In the genomic region with DNA sequence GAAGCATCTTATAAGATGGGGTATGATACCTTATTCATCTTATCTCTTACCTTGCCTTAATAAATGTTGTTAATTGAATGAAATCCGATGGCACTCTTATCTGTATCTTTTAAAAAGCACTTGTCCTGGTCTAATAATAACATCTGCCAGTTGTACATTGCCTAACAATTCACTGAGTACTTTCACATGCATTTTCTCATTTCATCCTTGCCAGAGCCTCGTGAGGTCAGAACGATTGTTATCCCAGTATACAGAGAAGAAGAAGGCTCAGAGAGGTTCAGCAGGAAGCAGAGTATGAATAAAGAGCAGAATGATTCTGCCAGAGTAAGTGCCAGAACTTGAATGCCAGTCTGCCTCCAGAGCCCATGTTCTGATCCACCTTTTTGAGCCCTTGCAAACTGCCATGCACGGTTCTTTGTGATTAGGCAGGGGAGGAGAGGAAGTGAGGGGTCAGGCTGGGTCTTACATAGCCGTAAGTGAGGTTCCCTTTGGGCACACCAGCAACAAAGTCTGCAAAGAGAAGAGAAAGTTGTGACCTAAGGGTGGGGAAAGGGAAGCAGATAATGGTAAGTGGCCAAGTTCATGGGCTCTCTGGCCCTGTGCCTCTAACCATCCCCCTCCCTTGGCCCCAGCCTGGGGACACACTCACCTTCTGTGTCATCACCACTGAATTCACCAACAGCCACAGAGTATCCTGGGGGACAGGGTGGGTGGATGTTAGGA, we compare ENCODE assay signal across 16 cellular contexts. TPM values are rescaled to one million over a fixed set of nuclear protein-coding genes. Genes with fewer than 3 reads are reported as not detected.
DNase-seq lines count a peak whose midpoint lies in the region; ATAC-seq lines count a peak whose summit lies in the region.
"Had no signal": no experiment of that assay in that cellular context is flagged by ENCODE, and none has a peak within 500 bp of the region (broad histone marks: within the 10 kb centered on the region; RNA-seq: fewer than 3 reads in every experiment).

No MANE protein-coding gene starts in this region.

- H3K36me3 Mint-ChIP-seq in activated T-cell treated with anti-CD3 and anti-CD28 coated beads, Interleukin-2, amount 50 U/mL, for 72 hours (ENCODE audit: insufficient read depth in 2 of 2) = peaks cover 4 to 6% of the 10 kb centered on the region in 2 donors
- peaks cover 26% of the 10 kb centered on the region for H3K36me3 Mint-ChIP-seq in activated T-cell treated with anti-CD3 and anti-CD28 coated beads, Interleukin-2, amount 50 U/mL, for 4 hours (ENCODE audit: insufficient read depth)
- peaks cover 23% of the 10 kb centered on the region for H3K36me3 Mint-ChIP-seq in T-helper 17 cell (ENCODE audit: low read depth)
- H3K36me3 Mint-ChIP-seq in stimulated activated naive B cell treated with anti-CD40 and anti-IgM and Interleukin-4, amounts not matched to agents 10 μg/mL and 1 μg/mL and 100 μg/mL, for 72 hours = no peaks in the 10 kb centered on the region

- no peak for ATAC-seq in activated T-cell treated with anti-CD3 and anti-CD28 coated beads, Interleukin-2, amount 50 U/mL, for 72 hours (replicated peaks in 1 of 2)
- ATAC-seq in activated T-cell treated with anti-CD3 and anti-CD28 coated beads, Interleukin-2, amount 50 U/mL, for 4 hours = no peak
- ATAC-seq in T-helper 17 cell = no peak
- ATAC-seq in left cardiac atrium = peak; percentile 14 to 20
- ATAC-seq in stimulated activated naive B cell treated with anti-CD40 and anti-IgM and Interleukin-4, amounts not matched to agents 10 μg/mL and 1 μg/mL and 100 μg/mL, for 72 hours (replicated peaks) = peak; percentile 27 to 29
- no peak for ATAC-seq in GM21723 (IDR thresholded peaks at IDR 0.05; ENCODE audit: unreplicated experiment)

- H3K27ac Mint-ChIP-seq in activated T-cell treated with anti-CD3 and anti-CD28 coated beads, Interleukin-2, amount 50 U/mL, for 72 hours = peak overlapping the region; percentile 16
- peak overlapping the region; percentile 92 for H3K27ac Mint-ChIP-seq in T-helper 17 cell
- H3K27ac Mint-ChIP-seq in stimulated activated naive B cell treated with anti-CD40 and anti-IgM and Interleukin-4, amounts not matched to agents 10 μg/mL and 1 μg/mL and 100 μg/mL, for 72 hours = no peak overlapping the region
- H3K27ac Mint-ChIP-seq: nephron progenitor cell had no signal

- H3K27me3 Mint-ChIP-seq in activated T-cell treated with anti-CD3 and anti-CD28 coated beads, Interleukin-2, amount 50 U/mL, for 72 hours (ENCODE audit: low read depth) = no peaks in the 10 kb centered on the region
- H3K27me3 Mint-ChIP-seq in activated T-cell treated with anti-CD3 and anti-CD28 coated beads, Interleukin-2, amount 50 U/mL, for 4 hours (ENCODE audit: low read depth) = no peaks in the 10 kb centered on the region
- H3K27me3 Mint-ChIP-seq in T-helper 17 cell = no peaks in the 10 kb centered on the region
- no peaks in the 10 kb centered on the region for H3K27me3 Mint-ChIP-seq in stimulated activated naive B cell treated with anti-CD40 and anti-IgM and Interleukin-4, amounts not matched to agents 10 μg/mL and 1 μg/mL and 100 μg/mL, for 72 hours

- H3K9me3 ChIP-seq in T-helper 17 cell (ENCODE audit: control insufficient read depth, low read length, poor library complexity, severe bottlenecking) = no peaks in the 10 kb centered on the region

- intact Hi-C loops in left cardiac atrium (cut with DNase I) = no loop called here

- no peak for DNase-seq in activated T-cell treated with anti-CD3 and anti-CD28 coated beads, Interleukin-2, amount 50 U/mL, for 72 hours
- DNase-seq in activated T-cell treated with anti-CD3 and anti-CD28 coated beads, Interleukin-2, amount 50 U/mL, for 4 hours = no peak
- DNase-seq in T-helper 17 cell (no peak), left cardiac atrium (no peak), SW 1271 (lab: John Stamatoyannopoulos, UW) (no peak)
- DNase-seq in stimulated activated naive B cell treated with anti-CD40 and anti-IgM and Interleukin-4, amounts not matched to agents 10 μg/mL and 1 μg/mL and 100 μg/mL, for 72 hours = no peak
- DNase-seq in activated CD4-positive, alpha-beta T cell treated with anti-CD3 and anti-CD28 coated beads, Interleukin-2, amount 50 U/mL, for 48 hours = no peak
- DNase-seq: activated CD4-positive, alpha-beta T cell treated with anti-CD3 and anti-CD28 coated beads for 4 hours; foreskin fibroblast; H7; NCI-H1417; nephron progenitor cell; SHP77 treated with DMSO at 0.1 percent for 48 hours had no signal

- H3K4me1 Mint-ChIP-seq in activated T-cell treated with anti-CD3 and anti-CD28 coated beads, Interleukin-2, amount 50 U/mL, for 72 hours (ENCODE audit: low read depth) = peaks cover 14% of the 10 kb centered on the region
- peaks cover 53% of the 10 kb centered on the region for H3K4me1 Mint-ChIP-seq in activated T-cell treated with anti-CD3 and anti-CD28 coated beads, Interleukin-2, amount 50 U/mL, for 4 hours (ENCODE audit: low read depth)
- peaks cover 33% of the 10 kb centered on the region for H3K4me1 Mint-ChIP-seq in T-helper 17 cell
- peaks cover 20 to 32% of the 10 kb centered on the region in 2 donors for H3K4me1 Mint-ChIP-seq in stimulated activated naive B cell treated with anti-CD40 and anti-IgM and Interleukin-4, amounts not matched to agents 10 μg/mL and 1 μg/mL and 100 μg/mL, for 72 hours

- no peak overlapping the region for H3K4me3 Mint-ChIP-seq in activated T-cell treated with anti-CD3 and anti-CD28 coated beads, Interleukin-2, amount 50 U/mL, for 72 hours
- no peak overlapping the region for H3K4me3 Mint-ChIP-seq in activated T-cell treated with anti-CD3 and anti-CD28 coated beads, Interleukin-2, amount 50 U/mL, for 4 hours
- H3K4me3 Mint-ChIP-seq in T-helper 17 cell = no peak overlapping the region
- H3K4me3 Mint-ChIP-seq in stimulated activated naive B cell treated with anti-CD40 and anti-IgM and Interleukin-4, amounts not matched to agents 10 μg/mL and 1 μg/mL and 100 μg/mL, for 72 hours = no peak overlapping the region
- H3K4me3 Mint-ChIP-seq: nephron progenitor cell had no signal

- no peaks in the 10 kb centered on the region for H3K9me3 Mint-ChIP-seq in activated T-cell treated with anti-CD3 and anti-CD28 coated beads, Interleukin-2, amount 50 U/mL, for 72 hours
- H3K9me3 Mint-ChIP-seq in activated T-cell treated with anti-CD3 and anti-CD28 coated beads, Interleukin-2, amount 50 U/mL, for 4 hours = no peaks in the 10 kb centered on the region
- H3K9me3 Mint-ChIP-seq in stimulated activated naive B cell treated with anti-CD40 and anti-IgM and Interleukin-4, amounts not matched to agents 10 μg/mL and 1 μg/mL and 100 μg/mL, for 72 hours = no peaks in the 10 kb centered on the region
- H3K9me3 Mint-ChIP-seq: nephron progenitor cell had no signal

RNA-seq across cellular contexts. Expression of a gene that starts 11.7 kb away (rescaled TPM):
- total RNA-seq in activated T-cell treated with anti-CD3 and anti-CD28 coated beads, Interleukin-2, amount 50 U/mL, for 72 hours = 10 to 100 TPM; 20.6 to 27.4 TPM
- total RNA-seq in activated T-cell treated with anti-CD3 and anti-CD28 coated beads, Interleukin-2, amount 50 U/mL, for 4 hours = 10 to 100 TPM in 2 of 3 donors, 1 to 10 TPM in 1; 9.3 to 16.4 (median 12.4) TPM
- total RNA-seq in T-helper 17 cell (10 to 100 TPM; 61.6 to 71.4 TPM), left cardiac atrium (100 to 1,000 TPM in 1 of 2 donors, 10 to 100 TPM in 1; 45.7 to 133 TPM)

RNA-seq across cellular contexts. Expression of a gene that starts 22.8 kb away (rescaled TPM):
- total RNA-seq in activated T-cell treated with anti-CD3 and anti-CD28 coated beads, Interleukin-2, amount 50 U/mL, for 72 hours = 1 to 10 TPM; 1.3 to 2.8 TPM
- total RNA-seq in activated T-cell treated with anti-CD3 and anti-CD28 coated beads, Interleukin-2, amount 50 U/mL, for 4 hours = 1 to 10 TPM in 1 of 3 donors, under 1 TPM in 2; 0.48 to 1.1 (median 0.55) TPM
- total RNA-seq in T-helper 17 cell = 1 to 10 TPM; 3.4 to 5.7 TPM
- total RNA-seq in left cardiac atrium = 10 to 100 TPM; 20.4 to 24.2 TPM

RNA-seq across cellular contexts. Expression of a gene that starts 43.1 kb away (rescaled TPM):
- 10 to 100 TPM in 1 of 2 donors, 1 to 10 TPM in 1; 3.8 to 16.0 TPM for total RNA-seq in activated T-cell treated with anti-CD3 and anti-CD28 coated beads, Interleukin-2, amount 50 U/mL, for 72 hours
- total RNA-seq in activated T-cell treated with anti-CD3 and anti-CD28 coated beads, Interleukin-2, amount 50 U/mL, for 4 hours = under 1 TPM in 2 of 3 donors, not detected in 1; 0.13 to 0.49 TPM
- total RNA-seq in T-helper 17 cell = under 1 TPM; 0.57 to 0.99 TPM
- total RNA-seq in left cardiac atrium = under 1 TPM; 0.29 to 0.55 TPM
- total RNA-seq: Daoy, H7, NCI-H460 had no signal

Comparison
In these comparisons a context has a peak if more than half of its experiments do, and no peak if none do; other contexts are left out.
1. ATAC-seq: peak in left cardiac atrium (2 of 2) and stimulated activated naive B cell treated with anti-CD40 and anti-IgM and Interleukin-4, amounts not matched to agents 10 μg/mL and 1 μg/mL and 100 μg/mL, for 72 hours (2 of 2); none in activated T-cell treated with anti-CD3 and anti-CD28 coated beads, Interleukin-2, amount 50 U/mL, for 72 hours (0 of 2), activated T-cell treated with anti-CD3 and anti-CD28 coated beads, Interleukin-2, amount 50 U/mL, for 4 hours (0 of 2), T-helper 17 cell (single experiment) and GM21723 (single experiment).